9 cellular contexts compared by ENCODE assay signal in genomic region chr4:40525811-40526598, GRCh38.
DNase-seq lines count a peak whose midpoint lies in the region; ATAC-seq, FAIRE-seq and TF ChIP-seq lines count a peak whose summit lies in the region.
"Had no signal": no experiment of that assay in that cellular context is flagged by ENCODE, and none has a peak within 500 bp of the region (broad histone marks: within the 10 kb centered on the region; RNA-seq: fewer than 3 reads in every experiment).

No MANE protein-coding gene starts in this region.

- no peaks in the 10 kb centered on the region for H3K9me3 ChIP-seq in effector memory CD4-positive, alpha-beta T cell (ENCODE audit: control insufficient read depth, low read length)
- no peaks in the 10 kb centered on the region for H3K9me3 ChIP-seq in SJCRH30 (replicated peaks)

- H3K4me1 ChIP-seq in effector memory CD4-positive, alpha-beta T cell (ENCODE audit: control insufficient read depth, insufficient read depth, low read length, poor library complexity, severe bottlenecking): no peaks in the 10 kb centered on the region
- no peaks in the 10 kb centered on the region for H3K4me1 ChIP-seq in SJCRH30

- H3K36me3 Mint-ChIP-seq in endothelial cell (ENCODE audit: low read depth, unreplicated experiment) (no peaks in the 10 kb centered on the region), memory B cell (peaks cover 2% of the 10 kb centered on the region)

- H3K9me3 Mint-ChIP-seq in endothelial cell (ENCODE audit: unreplicated experiment): no peaks in the 10 kb centered on the region
- H3K9me3 Mint-ChIP-seq in memory B cell: no peaks in the 10 kb centered on the region

- TF ChIP-seq CTCF in endothelial cell (IDR thresholded peaks at IDR 0.05; ENCODE audit: unreplicated experiment): no peak

- ATAC-seq in memory B cell (ENCODE audit: low read depth): no peak
- no peak for ATAC-seq in GM19452 (IDR thresholded peaks at IDR 0.05; ENCODE audit: unreplicated experiment)

- H3K4me3 ChIP-seq in effector memory CD4-positive, alpha-beta T cell (ENCODE audit: insufficient read depth, low read depth, low read length, poor library complexity, severe bottlenecking): no peak overlapping the region
- no peak overlapping the region for H3K4me3 ChIP-seq in SJCRH30

- H3K4me3 Mint-ChIP-seq in endothelial cell (ENCODE audit: unreplicated experiment): no peak overlapping the region
- H3K4me3 Mint-ChIP-seq in memory B cell: no peak overlapping the region

- H3K36me3 ChIP-seq in effector memory CD4-positive, alpha-beta T cell (ENCODE audit: control insufficient read depth, insufficient read depth, low read length): no peaks in the 10 kb centered on the region
- H3K36me3 ChIP-seq in SJCRH30: no peaks in the 10 kb centered on the region

- no peak overlapping the region for H3K27ac ChIP-seq in effector memory CD4-positive, alpha-beta T cell (ENCODE audit: insufficient read depth, low read length, poor library complexity, severe bottlenecking)
- H3K27ac ChIP-seq in SJCRH30: no peak overlapping the region

- peak; percentile 93 for DNase-seq in M059J (ENCODE audit: low read depth)
- no peak for DNase-seq in endothelial cell (ENCODE audit: low spot score)
- no peak for DNase-seq in memory B cell (ENCODE audit: low spot score in 2 of 2)
- peak; percentile 75 for DNase-seq in urothelium cell line (ENCODE audit: low spot score)
- no peak for DNase-seq in effector memory CD4-positive, alpha-beta T cell
- no peak for DNase-seq in SJCRH30
- DNase-seq: NCI-H69; stimulated activated CD4-positive, alpha-beta T cell treated with anti-CD3 and anti-CD28 coated beads, Interleukin-4, amount 100 ng/mL, for 24 hours had no signal

- peaks cover 2% of the 10 kb centered on the region for H3K27me3 Mint-ChIP-seq in endothelial cell (ENCODE audit: unreplicated experiment)
- H3K27me3 Mint-ChIP-seq in memory B cell: no peaks in the 10 kb centered on the region

- peak overlapping the region; percentile 44 for H3K27ac Mint-ChIP-seq in endothelial cell (ENCODE audit: unreplicated experiment)
- peak overlapping the region; percentile 62 for H3K27ac Mint-ChIP-seq in memory B cell

- FAIRE-seq in urothelium cell line (lab: Jason Lieb, UNC): no peak

- H3K4me1 Mint-ChIP-seq in endothelial cell (ENCODE audit: unreplicated experiment) (peaks cover 10% of the 10 kb centered on the region), memory B cell (peaks cover 4% of the 10 kb centered on the region)

- no peaks in the 10 kb centered on the region for H3K27me3 ChIP-seq in effector memory CD4-positive, alpha-beta T cell (replicated peaks; ENCODE audit: control insufficient read depth, insufficient read depth, low read length, poor library complexity, severe bottlenecking)
- no peaks in the 10 kb centered on the region for H3K27me3 ChIP-seq in SJCRH30

Comparison
In these comparisons a context has a peak if more than half of its experiments do, and no peak if none do; other contexts are left out.
1. DNase-seq: peak in M059J (single experiment) and urothelium cell line (single experiment); none in endothelial cell (single experiment), memory B cell (0 of 2), effector memory CD4-positive, alpha-beta T cell (0 of 3) and SJCRH30 (0 of 2).